ENCODE assay signal across 19 cellular contexts in genomic region chr3:71361346-71361745, GRCh38.
DNase-seq lines count a peak whose midpoint lies in the region; ATAC-seq, FAIRE-seq and TF ChIP-seq lines count a peak whose summit lies in the region.
"Had no signal": no experiment of that assay in that cellular context is flagged by ENCODE, and none has a peak within 500 bp of the region (broad histone marks: within the 10 kb centered on the region; RNA-seq: fewer than 3 reads in every experiment).

No MANE protein-coding gene starts in this region.

- no peaks in the 10 kb centered on the region for H3K9me3 ChIP-seq in CD8-positive, alpha-beta T cell (ENCODE audit: low read length)
- H3K9me3 ChIP-seq in GM12878 (replicated peaks; ENCODE audit: control insufficient read depth, insufficient read depth, low read length) (no peaks in the 10 kb centered on the region), pancreas (no peaks in the 10 kb centered on the region), adrenal gland (replicated peaks in 1 of 3) (no peaks in the 10 kb centered on the region), mucosa of descending colon (no peaks in the 10 kb centered on the region)
- H3K9me3 ChIP-seq: left lung, ovary, testis had no signal

- H3K4me1 ChIP-seq in CD8-positive, alpha-beta T cell (ENCODE audit: insufficient read depth, low read length): peaks cover 72% of the 10 kb centered on the region
- H3K4me1 ChIP-seq in GM12878 (ENCODE audit: control insufficient read depth, insufficient read depth, low read length) (peaks cover 3% of the 10 kb centered on the region; the same call in 1 of the 2 replicates), pancreas (no peaks in the 10 kb centered on the region), adrenal gland (replicated peaks in 1 of 2) (no peaks in the 10 kb centered on the region), mucosa of descending colon (ENCODE audit: low read depth) (peaks cover 3% of the 10 kb centered on the region)
- H3K4me1 ChIP-seq: left lung, testis had no signal

- no peak overlapping the region for H3K4me3 ChIP-seq in CD8-positive, alpha-beta T cell (ENCODE audit: low read depth, low read length)
- H3K4me3 ChIP-seq in LNCaP clone FGC (ENCODE audit: low read depth, low read length): no peak overlapping the region
- H3K4me3 ChIP-seq in GM12878: no peak overlapping the region
- no peak overlapping the region for H3K4me3 ChIP-seq in pancreas
- H3K4me3 ChIP-seq in adrenal gland: no peak overlapping the region
- no peak overlapping the region for H3K4me3 ChIP-seq in mucosa of descending colon
- H3K4me3 ChIP-seq: left lung, ovary, testis had no signal

- H3K36me3 Mint-ChIP-seq in CD8-positive, alpha-beta T cell: peaks cover 36% of the 10 kb centered on the region

- H3K9ac ChIP-seq in GM12878 (ENCODE audit: control insufficient read depth, insufficient read depth, low read length): no peak overlapping the region
- H3K9ac ChIP-seq: KMS-11 had no signal

- ATAC-seq in CD8-positive, alpha-beta T cell: no peak
- ATAC-seq in GM12878 (no peak), pancreas (peak in 3 of 4 donors; percentile 25 to 44 (median 27)), mucosa of descending colon (no peak)
- ATAC-seq: left lung, Right ventricle myocardium inferior had no signal

- no peak for TF ChIP-seq EP300 in GM12878 (IDR thresholded peaks at IDR 0.05; ENCODE audit: borderline replicate concordance in 1 of 2, control insufficient read depth in 1 of 2, low read depth in 2 of 2, low read length in 2 of 2)

- H3K27ac ChIP-seq in CD8-positive, alpha-beta T cell (ENCODE audit: low read depth, low read length): no peak overlapping the region
- H3K27ac ChIP-seq in GM12878 (ENCODE audit: control insufficient read depth, insufficient read depth): no peak overlapping the region
- no peak overlapping the region for H3K27ac ChIP-seq in pancreas
- H3K27ac ChIP-seq in adrenal gland: no peak overlapping the region
- H3K27ac ChIP-seq: brain microvascular endothelial cell, KMS-11, left lung, ovary, testis had no signal

- H3K79me2 ChIP-seq in GM12878 (ENCODE audit: control insufficient read depth, insufficient read depth, low read length): no peaks in the 10 kb centered on the region

- RAD21 ChIA-PET in GM12878 (lab: Charles Lee; ENCODE audit: unreplicated experiment): interaction anchor here (0.7 kb wide), 1 partner anchor 1418 kb away, joined by 4 read pairs; no protein-coding TSS in a partner anchor

- no peak overlapping the region for H3K4me2 ChIP-seq in GM12878 (ENCODE audit: control insufficient read depth, insufficient read depth)
- H3K4me2 ChIP-seq: KMS-11 had no signal

- peak; percentile 54 for FAIRE-seq in GM12878 (lab: Jason Lieb, UNC)
- FAIRE-seq in pancreas (lab: Jason Lieb, UNC): no peak
- FAIRE-seq: H54 had no signal

- no peak for TF ChIP-seq CTCF in CD8-positive, alpha-beta T cell (IDR thresholded peaks at IDR 0.05)
- no peak for TF ChIP-seq CTCF in LNCaP clone FGC (IDR thresholded peaks at IDR 0.05; ENCODE audit: control insufficient read depth, extremely low read depth, insufficient read depth)
- no peak for TF ChIP-seq CTCF in GM12878 (IDR thresholded peaks at IDR 0.05 in 2 of 3, conservative IDR thresholded peaks at IDR 0.05 in 1 of 3; ENCODE audit: control insufficient read depth in 2 of 3, extremely low read depth in 1 of 3, insufficient read depth in 1 of 3, low read depth in 3 of 3, low read length in 3 of 3)
- TF ChIP-seq CTCF in pancreas (IDR thresholded peaks at IDR 0.05): no peak
- no peak for TF ChIP-seq CTCF in adrenal gland (IDR thresholded peaks at IDR 0.05)
- TF ChIP-seq CTCF in mucosa of descending colon (IDR thresholded peaks at IDR 0.05): no peak

- BruUV-seq in GM12878 (replicated peaks; lab: Mats Ljungman, UMichigan): no TSS peak

- no peaks in the 10 kb centered on the region for H3K9me3 Mint-ChIP-seq in CD8-positive, alpha-beta T cell

- CTCF ChIA-PET in CD8-positive, alpha-beta T cell (lab: Charles Lee): interaction anchor here (0.9 to 1.7 kb wide), 2 partner anchors 8 to 150 kb away, joined by 3 to 7 read pairs; no protein-coding TSS in a partner anchor
- CTCF ChIA-PET in GM12878 (lab: Yijun Ruan, JAX): interaction anchor here (1.8 kb wide), 1 partner anchor 11 kb away, joined by 3 read pairs; no protein-coding TSS in a partner anchor

- in situ Hi-C loops in GM12878 (cut with MboI): no loop called here

- no peak overlapping the region for H3K4me3 Mint-ChIP-seq in CD8-positive, alpha-beta T cell

- POLR2A ChIA-PET in CD8-positive, alpha-beta T cell (lab: Charles Lee): no interaction called here
- POLR2A ChIA-PET in GM12878 (lab: Charles Lee): no interaction called here

- intact Hi-C loops in CD8-positive, alpha-beta T cell (cut with DNase I, micrococcal nuclease): loop anchor here in 1 of 2 experiments (5.0 kb wide), 1 partner anchor 34 kb away; no protein-coding TSS in a partner anchor
- intact Hi-C loops in GM12878 (cut with micrococcal nuclease; ENCODE audit: unreplicated experiment): no loop called here
- intact Hi-C loops in pancreas (cut with DNase I): no loop called here
- intact Hi-C loops in adrenal gland (cut with DNase I): no loop called here
- intact Hi-C loops in mucosa of descending colon (cut with DNase I, micrococcal nuclease): no loop called here

- H3K36me3 ChIP-seq in CD8-positive, alpha-beta T cell (ENCODE audit: insufficient read depth, low read length): no peaks in the 10 kb centered on the region
- H3K36me3 ChIP-seq in GM12878 (ENCODE audit: control insufficient read depth in 2 of 2, insufficient read depth in 2 of 2, low read length in 1 of 2): no peaks in the 10 kb centered on the region
- H3K36me3 ChIP-seq in pancreas: no peaks in the 10 kb centered on the region
- no peaks in the 10 kb centered on the region for H3K36me3 ChIP-seq in adrenal gland (replicated peaks in 1 of 2)
- H3K36me3 ChIP-seq in mucosa of descending colon (ENCODE audit: low read depth): no peaks in the 10 kb centered on the region
- H3K36me3 ChIP-seq: brain microvascular endothelial cell, ovary had no signal

- TF ChIP-seq RAD21 in GM12878 (IDR thresholded peaks at IDR 0.05; ENCODE audit: insufficient read depth, low read depth, low read length): no peak

- SMC1A ChIA-PET in GM12878 (lab: Charles Lee; ENCODE audit: uncharacterized antibody, unreplicated experiment): interaction anchor here (1.8 kb wide), 1 partner anchor 10 kb away, joined by 4 read pairs; no protein-coding TSS in a partner anchor

- DNase-seq in CD8-positive, alpha-beta T cell: no peak
- DNase-seq in LNCaP clone FGC (ENCODE audit: low read depth): peak; percentile 13
- DNase-seq in GM12878 (ENCODE audit: low read depth, low spot score): no peak
- no peak for DNase-seq in pancreas
- no peak for DNase-seq in stimulated activated CD4-positive, alpha-beta T cell treated with anti-CD3 and anti-CD28 coated beads, Interleukin-12 subunit alpha, Interleukin-12 subunit beta, amount 100 ng/mL, for 4 hours
- DNase-seq in adrenal gland: no peak
- no peak for DNase-seq in mucosa of descending colon
- DNase-seq: brain microvascular endothelial cell, cortex of kidney, DMS79, foreskin melanocyte, left lung, NCI-H146, NCI-H345, ovary, testis had no signal

- H4K20me1 ChIP-seq in GM12878 (ENCODE audit: control insufficient read depth, insufficient read depth): no peaks in the 10 kb centered on the region

- H3K27ac Mint-ChIP-seq in CD8-positive, alpha-beta T cell: peak overlapping the region; percentile 14

- peaks cover 82% of the 10 kb centered on the region for H3K4me1 Mint-ChIP-seq in CD8-positive, alpha-beta T cell (ENCODE audit: low read depth)

- TF ChIP-seq POLR2A in GM12878 (IDR thresholded peaks at IDR 0.05; ENCODE audit: low read depth, low read length): no peak
- no peak for TF ChIP-seq POLR2A in adrenal gland (IDR thresholded peaks at IDR 0.05)

- no peak overlapping the region for H2AFZ ChIP-seq in GM12878 (ENCODE audit: control insufficient read depth, low read depth, low read length)

- 78% methylated on average over 10 of the region's 10 CpGs for WGBS in GM12878 (ENCODE audit: insufficient coverage, insufficient replicate concordance, low lambda C conversion rate, missing lambda C conversion rate)
- 52 to 60% methylated on average over 10 of the region's 10 CpGs for WGBS in pancreas, 2 donors
- 84 to 88% (median 87%) methylated on average over 10 of the region's 10 CpGs for WGBS in adrenal gland, 4 donors

- H3K27me3 Mint-ChIP-seq in CD8-positive, alpha-beta T cell (ENCODE audit: low read depth): no peaks in the 10 kb centered on the region

- no peaks in the 10 kb centered on the region for H3K27me3 ChIP-seq in CD8-positive, alpha-beta T cell (ENCODE audit: insufficient read depth, low read length)
- H3K27me3 ChIP-seq in GM12878 (replicated peaks in 1 of 2; ENCODE audit: control insufficient read depth in 2 of 2, insufficient read depth in 2 of 2, low read length in 1 of 2) (no peaks in the 10 kb centered on the region; a peak in 1 of 4 replicates), pancreas (no peaks in the 10 kb centered on the region), adrenal gland (no peaks in the 10 kb centered on the region)
- H3K27me3 ChIP-seq: brain microvascular endothelial cell, left lung, ovary, testis had no signal

TF ChIP-seq in GM12878, 131 proteins besides CTCF, POLR2A, EP300 and RAD21 (continues in another document):
- TF ChIP-seq ETV6 (conservative IDR thresholded peaks at IDR 0.05 in 1 of 2, IDR thresholded peaks at IDR 0.05 in 1 of 2; ENCODE audit: borderline replicate concordance in 1 of 2, low read depth in 1 of 2): no peak
- no peak for TF ChIP-seq E2F8 (IDR thresholded peaks at IDR 0.05; ENCODE audit: low read depth, partially characterized antibody)
- TF ChIP-seq BMI1 (IDR thresholded peaks at IDR 0.05; ENCODE audit: borderline replicate concordance): no peak
- TF ChIP-seq KDM1A (IDR thresholded peaks at IDR 0.05; ENCODE audit: borderline replicate concordance): no peak

Comparison
In these comparisons a context has a peak if more than half of its experiments do, and no peak if none do; other contexts are left out.
1. ATAC-seq: peak in pancreas (3 of 4); none in CD8-positive, alpha-beta T cell (single experiment), GM12878 (single experiment) and mucosa of descending colon (single experiment).